In the genomic region with DNA sequence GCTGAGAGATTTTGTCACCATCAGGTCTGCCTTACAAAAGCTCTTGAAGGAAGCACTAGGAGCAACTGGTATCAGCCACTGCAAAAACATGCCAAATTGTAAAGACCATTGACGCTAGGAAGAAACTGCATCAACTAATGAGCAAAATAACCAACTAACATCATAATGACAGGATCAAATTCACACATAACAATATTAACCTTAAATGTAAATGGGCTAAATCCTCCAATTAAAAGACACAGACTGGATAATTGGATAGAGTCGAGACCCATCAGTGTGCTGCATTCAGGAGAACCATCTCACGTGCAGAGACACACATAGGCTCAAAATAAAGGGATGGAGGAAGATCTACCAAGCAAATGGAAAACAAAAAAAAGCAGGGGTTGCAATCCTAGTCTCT, we compare ENCODE assay signal across 8 cellular contexts. TPM values are rescaled to one million over a fixed set of nuclear protein-coding genes. Genes with fewer than 3 reads are reported as not detected.
"Had no signal": no experiment of that assay in that cellular context is flagged by ENCODE, and none has a peak within 500 bp of the region (broad histone marks: within the 10 kb centered on the region; RNA-seq: fewer than 3 reads in every experiment).

No MANE protein-coding gene starts in this region.

RNA-seq across cellular contexts. Expression of a gene that starts 53.1 kb away (rescaled TPM):
- total RNA-seq: activated B cell treated with CpG ODN at 0.5 μM for 24 hours; activated CD4-positive, alpha-beta memory T cell treated with anti-CD3 and anti-CD28 coated beads for 36 hours; activated CD4-positive, alpha-beta T cell treated with anti-CD3 and anti-CD28 coated beads for 36 hours; activated CD4-positive, alpha-beta T cell treated with anti-CD3 and anti-CD28 coated beads, Interleukin-2, amount 10 ng/mL, durations not matched to agents 24 days and 14 days; activated CD4-positive, alpha-beta T cell treated with anti-CD3 and anti-CD28 coated beads, Interleukin-2, amount 10 ng/mL, durations not matched to agents 7 days and 5 days; activated CD8-positive, alpha-beta memory T cell treated with anti-CD3 and anti-CD28 coated beads for 36 hours; activated CD8-positive, alpha-beta T cell treated with anti-CD3 and anti-CD28 coated beads for 36 hours; T-helper 1 cell treated with Interleukin-12 subunit alpha and Interleukin-12 subunit beta and Interleukin-4 antibody, amounts not matched to agents 30 ng/mL and 1 ng/mL, for 36 hours had no signal
